In the genomic region with DNA sequence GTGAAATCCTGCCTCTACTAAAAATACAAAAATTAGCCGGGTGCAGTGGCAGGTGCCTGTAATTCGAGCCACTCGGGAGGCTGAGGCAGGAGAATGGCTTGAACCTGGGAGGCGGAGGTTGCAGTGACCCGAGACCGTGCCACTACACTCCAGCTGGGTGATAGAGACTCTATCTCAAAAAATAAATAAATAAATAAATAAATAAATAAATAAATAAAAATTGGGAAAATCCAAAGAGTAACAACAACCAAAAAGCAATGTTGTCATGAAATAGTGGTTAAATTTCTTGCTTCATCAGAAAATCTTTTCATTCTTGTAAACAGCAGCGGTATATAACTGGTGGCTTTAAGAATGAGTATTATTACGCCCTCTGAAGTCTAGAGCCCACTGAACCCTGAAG, we compare ENCODE assay signal across 34 cellular contexts. TPM values are rescaled to one million over a fixed set of nuclear protein-coding genes. Genes with fewer than 3 reads are reported as not detected.
DNase-seq lines count a peak whose midpoint lies in the region; ATAC-seq, FAIRE-seq and TF ChIP-seq lines count a peak whose summit lies in the region.
"Had no signal": no experiment of that assay in that cellular context is flagged by ENCODE, and none has a peak within 500 bp of the region (broad histone marks: within the 10 kb centered on the region; RNA-seq: fewer than 3 reads in every experiment).

No MANE protein-coding gene starts in this region.

- no peak for TF ChIP-seq EP300 in A549 (IDR thresholded peaks at IDR 0.05)

- H3K4me3 Mint-ChIP-seq in stimulated activated naive B cell treated with anti-CD40 and anti-IgM and Interleukin-4, amounts not matched to agents 10 μg/mL and 1 μg/mL and 100 μg/mL, for 72 hours: no peak overlapping the region
- H3K4me3 Mint-ChIP-seq: B cell; CD14-positive monocyte; CD4-positive, alpha-beta memory T cell; CD4-positive, alpha-beta T cell; CD4-positive, CD25-positive, alpha-beta regulatory T cell; CD8-positive, alpha-beta memory T cell; CD8-positive, alpha-beta T cell had no signal

- no peaks in the 10 kb centered on the region for H3K9me3 Mint-ChIP-seq in stimulated activated naive B cell treated with anti-CD40 and anti-IgM and Interleukin-4, amounts not matched to agents 10 μg/mL and 1 μg/mL and 100 μg/mL, for 72 hours
- H3K9me3 Mint-ChIP-seq: CD4-positive, alpha-beta memory T cell; CD4-positive, alpha-beta T cell; CD4-positive, CD25-positive, alpha-beta regulatory T cell; CD8-positive, alpha-beta memory T cell; CD8-positive, alpha-beta T cell had no signal

- H3K36me3 ChIP-seq in HEK293 (ENCODE audit: control insufficient read depth in 2 of 2, insufficient read depth in 1 of 2, low read length in 2 of 2): peaks cover 8 to 29% of the 10 kb centered on the region in 2 experiments

- H3K4me1 ChIP-seq in A549: no peaks in the 10 kb centered on the region
- no peaks in the 10 kb centered on the region for H3K4me1 ChIP-seq in HEK293 (ENCODE audit: control insufficient read depth, insufficient read depth, low read length)
- H3K4me1 ChIP-seq: BE2C; BLaER1; BLaER1 treated with 17β-estradiol and CSF1 and Interleukin-3, amounts not matched to agents 10 nM and 100 nM; Caco-2 had no signal

- peaks cover 35 to 49% of the 10 kb centered on the region in 2 donors for H3K36me3 Mint-ChIP-seq in stimulated activated naive B cell treated with anti-CD40 and anti-IgM and Interleukin-4, amounts not matched to agents 10 μg/mL and 1 μg/mL and 100 μg/mL, for 72 hours

- POLR2A ChIA-PET in A549 (lab: Yijun Ruan, JAX): no interaction called here
- POLR2A ChIA-PET in HEK293 (lab: Yijun Ruan, JAX): no interaction called here

- H3K27ac Mint-ChIP-seq in stimulated activated naive B cell treated with anti-CD40 and anti-IgM and Interleukin-4, amounts not matched to agents 10 μg/mL and 1 μg/mL and 100 μg/mL, for 72 hours: peak overlapping the region; percentile 20
- H3K27ac Mint-ChIP-seq: B cell; CD14-positive monocyte; CD4-positive, alpha-beta T cell; CD8-positive, alpha-beta T cell had no signal

- DNase-seq in A549 (ENCODE audit: low read depth in 1 of 2, low spot score in 1 of 2) (no peak), SW 1271 (lab: John Stamatoyannopoulos, UW) (no peak)
- DNase-seq in stimulated activated naive B cell treated with anti-CD40 and anti-IgM and Interleukin-4, amounts not matched to agents 10 μg/mL and 1 μg/mL and 100 μg/mL, for 72 hours: no peak
- DNase-seq in activated T-cell treated with anti-CD3 and anti-CD28 coated beads, Interleukin-2, amount 50 U/mL, for 1 hour: no peak
- DNase-seq: 8988T; ACHN; AML-193; BE2C; C1 segment of cervical spinal cord; Caco-2; Calu3; CD4-positive, alpha-beta memory T cell; CD4-positive, alpha-beta T cell; CD4-positive, CD25-positive, alpha-beta regulatory T cell; CD8-positive, alpha-beta memory T cell; CD8-positive, alpha-beta T cell; COR-L47; DMS 273 treated with DMSO at 0.1 percent for 48 hours; DMS153; DMS53; DMS79; DMS79 treated with DMSO at 0.1 percent for 48 hours; DND-41; EL had no signal

- TF ChIP-seq CTCF in A549 (IDR thresholded peaks at IDR 0.05) (no peak), HEK293 (tag by site-specific recombination; IDR thresholded peaks at IDR 0.05) (no peak)

- H3K4me3 ChIP-seq in A549 (no peak overlapping the region), HEK293 (ENCODE audit: low read depth, low read length) (no peak overlapping the region)
- H3K4me3 ChIP-seq: BLaER1; BLaER1 treated with 17β-estradiol and CSF1 and Interleukin-3, amounts not matched to agents 10 nM and 100 nM had no signal

- TF ChIP-seq POLR2A in A549 (IDR thresholded peaks at IDR 0.05; ENCODE audit: low read length): no peak

- CTCF ChIA-PET in A549 (lab: Yijun Ruan, JAX) (no interaction called here), HEK293 (lab: Yijun Ruan, JAX) (no interaction called here)

- FAIRE-seq in A549 (lab: Jason Lieb, UNC): no peak
- FAIRE-seq: A204.1, D721Med had no signal

- H3K9me3 ChIP-seq in A549 (no peaks in the 10 kb centered on the region), HEK293 (ENCODE audit: control insufficient read depth, insufficient read depth, low read depth, low read length) (no peaks in the 10 kb centered on the region)
- H3K9me3 ChIP-seq: BE2C; BLaER1; BLaER1 treated with 17β-estradiol and CSF1 and Interleukin-3, amounts not matched to agents 10 nM and 100 nM; Caco-2 had no signal

- no peak for TF ChIP-seq RAD21 in A549 (conservative IDR thresholded peaks at IDR 0.05 in 1 of 2, IDR thresholded peaks at IDR 0.05 in 1 of 2)

- H3K27ac ChIP-seq in A549 (no peak overlapping the region), HEK293 (ENCODE audit: extremely low read depth, low read depth, low read length) (no peak overlapping the region)
- H3K27ac ChIP-seq: 22Rv1; BLaER1; BLaER1 treated with 17β-estradiol and CSF1 and Interleukin-3, amounts not matched to agents 10 nM and 100 nM; C4-2B had no signal

- no peaks in the 10 kb centered on the region for H3K4me1 Mint-ChIP-seq in stimulated activated naive B cell treated with anti-CD40 and anti-IgM and Interleukin-4, amounts not matched to agents 10 μg/mL and 1 μg/mL and 100 μg/mL, for 72 hours
- H3K4me1 Mint-ChIP-seq: B cell; CD14-positive monocyte; CD4-positive, alpha-beta memory T cell; CD8-positive, alpha-beta memory T cell had no signal

- WGBS in A549 (ENCODE audit: missing lambda C conversion rate): 97% methylated on average over 8 of the region's 8 CpGs

- no peak overlapping the region for H3K4me2 ChIP-seq in A549
- H3K4me2 ChIP-seq: BLaER1; BLaER1 treated with 17β-estradiol and CSF1 and Interleukin-3, amounts not matched to agents 10 nM and 100 nM had no signal

- H3K27me3 Mint-ChIP-seq in stimulated activated naive B cell treated with anti-CD40 and anti-IgM and Interleukin-4, amounts not matched to agents 10 μg/mL and 1 μg/mL and 100 μg/mL, for 72 hours: no peaks in the 10 kb centered on the region
- H3K27me3 Mint-ChIP-seq: B cell; CD4-positive, alpha-beta memory T cell; CD4-positive, alpha-beta T cell; CD4-positive, CD25-positive, alpha-beta regulatory T cell; CD8-positive, alpha-beta memory T cell had no signal

- no peak for ATAC-seq in A549
- ATAC-seq in stimulated activated naive B cell treated with anti-CD40 and anti-IgM and Interleukin-4, amounts not matched to agents 10 μg/mL and 1 μg/mL and 100 μg/mL, for 72 hours (replicated peaks): no peak
- ATAC-seq in GM18907 (IDR thresholded peaks at IDR 0.05; ENCODE audit: unreplicated experiment): no peak
- ATAC-seq: CD8-positive, alpha-beta T cell had no signal

TF ChIP-seq in A549, 52 proteins besides CTCF, POLR2A, EP300 and RAD21:
- TF ChIP-seq ZC3H11A (IDR thresholded peaks at IDR 0.05) (peak; percentile 37; the same call in 1 of the 2 replicates), ZSCAN20 (CRISPR knock-in tag; IDR thresholded peaks at IDR 0.05) (no peak)
TF ChIP-seq in A549: peak in this region for 1.

TF ChIP-seq in HEK293, 187 proteins besides CTCF, POLR2A, EP300 and RAD21 (continues in another document):
- TF ChIP-seq ZNF426 (tag by site-specific recombination; IDR thresholded peaks at IDR 0.05) (peak; percentile 46), ZNF558 (tag by site-specific recombination; IDR thresholded peaks at IDR 0.05) (no peak), ZNF555 (tag by site-specific recombination; conservative IDR thresholded peaks at IDR 0.05) (peak; percentile 31), ZNF623 (tag by site-specific recombination; IDR thresholded peaks at IDR 0.05) (0 out of 2 replicates have a peak, but pooled peaks have one; percentile 24), ZBTB11 (tag by site-specific recombination; conservative IDR thresholded peaks at IDR 0.05; ENCODE audit: low read depth) (peak; percentile 41; the same call in 1 of the 2 replicates), ZNF394 (tag by site-specific recombination; IDR thresholded peaks at IDR 0.05; ENCODE audit: borderline replicate concordance) (peak; percentile 62; the same call in 1 of the 2 replicates), SP2 (tag by site-specific recombination; IDR thresholded peaks at IDR 0.05) (no peak), SALL2 (tag by site-specific recombination; IDR thresholded peaks at IDR 0.05; ENCODE audit: borderline replicate concordance) (no peak)

RNA-seq across cellular contexts. Expression of gene HEATR5B, which starts 54.4 kb away (rescaled TPM):
- polyA plus RNA-seq in A549 (2011; rRNA removed) (25.0 and 26.1 TPM in 2 replicates), A549 (2017; fragmentation: RNase III; extraction: RNeasy Plus Mini Kit Qiagen cat#74134 plus additional on column Dnase treatment) (6.6 to 8.4 TPM (median 7.7 TPM) in 3 replicates)
- polyA plus RNA-seq in A549 (2012; cell fraction: cytosol; rRNA removed): 4.2 and 5.2 TPM in 2 replicates
- 8.1 and 11.8 TPM in 2 replicates for polyA plus RNA-seq in A549 (2012; cell fraction: nucleus; rRNA removed)
- polyA minus RNA-seq in A549 (2011; rRNA and poly(A)+ RNA removed): 24.7 and 26.9 TPM in 2 replicates

RNA-seq across cellular contexts. Expression of gene GPATCH11, which starts 54.6 kb away (rescaled TPM):
- polyA plus RNA-seq in A549 (2011; rRNA removed) (8.1 and 10.4 TPM in 2 replicates), A549 (2017; fragmentation: RNase III; extraction: RNeasy Plus Mini Kit Qiagen cat#74134 plus additional on column Dnase treatment) (8.2 to 9.0 TPM (median 8.9 TPM) in 3 replicates)
- 2.3 and 2.4 TPM in 2 replicates for polyA plus RNA-seq in A549 (2012; cell fraction: cytosol; rRNA removed)
- polyA plus RNA-seq in A549 (2012; cell fraction: nucleus; rRNA removed): 0.54 and 0.80 TPM in 2 replicates
- 1.8 TPM in 2 replicates for polyA minus RNA-seq in A549 (2011; rRNA and poly(A)+ RNA removed)
